In genomic region chr13:21435231-21435630, GRCh38 we compare ENCODE assay signal across 11 cellular contexts. TPM values are rescaled to one million over a fixed set of nuclear protein-coding genes. Genes with fewer than 3 reads are reported as not detected.
DNase-seq lines count a peak whose midpoint lies in the region; ATAC-seq, FAIRE-seq and TF ChIP-seq lines count a peak whose summit lies in the region.
"Had no signal": no experiment of that assay in that cellular context is flagged by ENCODE, and none has a peak within 500 bp of the region (broad histone marks: within the 10 kb centered on the region; RNA-seq: fewer than 3 reads in every experiment).

No MANE protein-coding gene starts in this region.

- H3K4me1 Mint-ChIP-seq in CD14-positive monocyte, result peaks cover 54% of the 10 kb centered on the region
- H3K4me1 Mint-ChIP-seq in IgD-negative memory B cell, result peaks cover 28 to 45% (median 35%) of the 10 kb centered on the region in 3 donors

- H3K36me3 Mint-ChIP-seq in CD14-positive monocyte, result peaks cover 11 to 20% of the 10 kb centered on the region in 2 donors
- peaks cover 13% of the 10 kb centered on the region for H3K36me3 Mint-ChIP-seq in IgD-negative memory B cell

- peak overlapping the region; percentile 93 to 99 (median 98) for H3K27ac Mint-ChIP-seq in CD14-positive monocyte
- H3K27ac Mint-ChIP-seq in IgD-negative memory B cell, result peak overlapping the region; percentile 59 to 92 (median 78)
- H3K27ac Mint-ChIP-seq: GM23338 had no signal

- H3K27ac ChIP-seq in coronary artery (peak overlapping the region; percentile 19 to 65), neutrophil (peak overlapping the region; percentile 74)

- no peak for ATAC-seq in HG03565 (IDR thresholded peaks at IDR 0.05; ENCODE audit: unreplicated experiment)
- ATAC-seq: GM23338 had no signal

- no peak for TF ChIP-seq CTCF in CD14-positive monocyte (IDR thresholded peaks at IDR 0.05)
- no peak for TF ChIP-seq CTCF in coronary artery (IDR thresholded peaks at IDR 0.05)
- TF ChIP-seq CTCF in neutrophil (IDR thresholded peaks at IDR 0.05), result no peak

- H3K4me3 Mint-ChIP-seq in CD14-positive monocyte (peak overlapping the region; percentile 64 to 81), IgD-negative memory B cell (peak overlapping the region in 3 of 4 donors; percentile 19 to 62 (median 36))
- H3K4me3 Mint-ChIP-seq: GM23338 had no signal

- peaks cover 5 to 13% (median 11%) of the 10 kb centered on the region in 7 donors for H3K9me3 Mint-ChIP-seq in CD14-positive monocyte
- peaks cover 6 to 8% (median 7%) of the 10 kb centered on the region in 3 donors for H3K9me3 Mint-ChIP-seq in IgD-negative memory B cell

- no peak for DNase-seq in CD14-positive monocyte (ENCODE audit: low spot score)
- DNase-seq in coronary artery (ENCODE audit: low spot score), result no peak
- no peak for DNase-seq in anterior cingulate cortex (lab: John Stamatoyannopoulos, UW)
- no peak for DNase-seq in SKM-1 treated with dmso at 0.1 percent for 144 hours (lab: John Stamatoyannopoulos, UW; ENCODE audit: unreplicated experiment)
- DNase-seq in GM19239 (ENCODE audit: insufficient read length, low spot score), result no peak
- DNase-seq: COR-L47, NCI-H1930 had no signal

- no peaks in the 10 kb centered on the region for H3K36me3 ChIP-seq in neutrophil

- no peak overlapping the region for H3K4me3 ChIP-seq in coronary artery
- H3K4me3 ChIP-seq in neutrophil (ENCODE audit: low read depth in 1 of 2, low read length in 1 of 2), result peak overlapping the region; percentile 8 to 46
- H3K4me3 ChIP-seq: GM23338 had no signal

- H3K27me3 ChIP-seq in neutrophil, result no peaks in the 10 kb centered on the region

- H3K27me3 Mint-ChIP-seq in CD14-positive monocyte (ENCODE audit: low read depth in 3 of 3), result no peaks in the 10 kb centered on the region
- H3K27me3 Mint-ChIP-seq in IgD-negative memory B cell, result no peaks in the 10 kb centered on the region

- FAIRE-seq in GM19239 (lab: Jason Lieb, UNC), result no peak

- intact Hi-C loops in CD14-positive monocyte (cut with micrococcal nuclease), result loop anchor here in 1 of 2 donors (2.0 kb wide), 1 partner anchor 24 kb away; the partner anchor contains the start of gene ZDHHC20

- H3K4me1 ChIP-seq in neutrophil (ENCODE audit: control insufficient read depth in 1 of 2, insufficient read depth in 1 of 2, low read depth in 1 of 2, low read length in 1 of 2), result peaks cover 29 to 36% of the 10 kb centered on the region in 2 experiments

- no peaks in the 10 kb centered on the region for H3K9me3 ChIP-seq in neutrophil

RNA-seq across cellular contexts. Expression of gene ZDHHC20, which starts 23.9 kb away (rescaled TPM):
- 10 to 100 TPM; 66.8 to 67.8 TPM for polyA plus RNA-seq in CD14-positive monocyte
- 24.3 TPM for polyA plus RNA-seq in IgD-negative memory B cell
